10 cellular contexts compared by ENCODE assay signal in genomic region chr22:39543095-39543494, GRCh38. TPM values are rescaled to one million over a fixed set of nuclear protein-coding genes. Genes with fewer than 3 reads are reported as not detected.
DNase-seq lines count a peak whose midpoint lies in the region; TF ChIP-seq lines count a peak whose summit lies in the region.
"Had no signal": no experiment of that assay in that cellular context is flagged by ENCODE, and none has a peak within 500 bp of the region (broad histone marks: within the 10 kb centered on the region; RNA-seq: fewer than 3 reads in every experiment).

No MANE protein-coding gene starts in this region.

- no peak overlapping the region for H3K9ac ChIP-seq in OCI-LY1 (ENCODE audit: low read length)

- no peaks in the 10 kb centered on the region for H3K4me1 ChIP-seq in OCI-LY1 (ENCODE audit: insufficient read depth, low read length, severe bottlenecking)

- H3K4me3 ChIP-seq in GM06990 (replicated peaks; ENCODE audit: low read depth, low read length): no peak overlapping the region
- no peak overlapping the region for H3K4me3 ChIP-seq in OCI-LY1 (ENCODE audit: low read depth, low read length, poor library complexity, severe bottlenecking)

- H3K79me2 ChIP-seq in OCI-LY1 (ENCODE audit: insufficient read depth, low read length): no peaks in the 10 kb centered on the region

- no peaks in the 10 kb centered on the region for H3K9me2 ChIP-seq in OCI-LY1 (ENCODE audit: low read depth, low read length)

- no peaks in the 10 kb centered on the region for H3K36me3 ChIP-seq in GM06990 (ENCODE audit: control insufficient read depth, insufficient read depth, low read length)
- H3K36me3 ChIP-seq in OCI-LY1 (ENCODE audit: insufficient read depth, low read length): no peaks in the 10 kb centered on the region

- H3K9me3 ChIP-seq in OCI-LY1 (ENCODE audit: low read length): no peaks in the 10 kb centered on the region

- no peaks in the 10 kb centered on the region for H4K20me1 ChIP-seq in OCI-LY1 (ENCODE audit: insufficient read depth, low read length)

- H3K27me3 ChIP-seq in GM06990 (replicated peaks; ENCODE audit: control insufficient read depth, insufficient read depth, low read length) (no peaks in the 10 kb centered on the region), OCI-LY1 (ENCODE audit: insufficient read depth, low read length) (no peaks in the 10 kb centered on the region)

- H3K27ac ChIP-seq in OCI-LY1 (ENCODE audit: low read depth, low read length, poor library complexity, severe bottlenecking): no peak overlapping the region

- peak; percentile 46 for DNase-seq in AG08395 (ENCODE audit: low spot score)
- DNase-seq in GM06990 (ENCODE audit: extremely low read depth, insufficient read length): no peak
- DNase-seq in erythroblast (lab: John Stamatoyannopoulos, UW): peak; percentile 63 to 69
- DNase-seq in mucosa of gallbladder (ENCODE audit: low spot score): no peak
- DNase-seq in DMS153 (lab: John Stamatoyannopoulos, UW): no peak
- DNase-seq in GDM1 (lab: John Stamatoyannopoulos, UW): no peak
- no peak for DNase-seq in SIG-M5 treated with dmso at 0.1 percent for 504 hours (lab: John Stamatoyannopoulos, UW; ENCODE audit: unreplicated experiment)
- DNase-seq: midbrain, NCI-H187 had no signal

- TF ChIP-seq POLR2A in erythroblast (IDR thresholded peaks at IDR 0.05; ENCODE audit: low read length): no peak

- TF ChIP-seq CTCF in GM06990 (IDR thresholded peaks at IDR 0.05; ENCODE audit: insufficient read depth, low read length, poor library complexity, severe bottlenecking) (peak; percentile 63), OCI-LY1 (IDR thresholded peaks at IDR 0.05; ENCODE audit: low read length) (peak; percentile 70)

- H3K4me2 ChIP-seq in OCI-LY1 (ENCODE audit: low read length): no peak overlapping the region

- no peaks in the 10 kb centered on the region for H3F3A ChIP-seq in OCI-LY1 (ENCODE audit: insufficient read depth, low read length)

- H2AFZ ChIP-seq in OCI-LY1 (ENCODE audit: low read length): no peak overlapping the region

RNA-seq across cellular contexts. Expression of gene RPS19BP1, which starts 10.5 kb away (rescaled TPM):
- 76.9 TPM for total RNA-seq in mucosa of gallbladder

RNA-seq across cellular contexts. Expression of gene ATF4, which starts 22.7 kb away (rescaled TPM):
- 248 TPM for total RNA-seq in mucosa of gallbladder

RNA-seq across cellular contexts. Expression of gene CACNA1I, which starts 27.5 kb away (rescaled TPM):
- total RNA-seq in mucosa of gallbladder: 0.43 TPM

RNA-seq across cellular contexts. Expression of gene MIEF1, which starts 41.0 kb away (rescaled TPM):
- 24.1 TPM for total RNA-seq in mucosa of gallbladder

Comparison
In these comparisons a context has a peak if more than half of its experiments do, and no peak if none do; other contexts are left out.
1. DNase-seq: peak in AG08395 (single experiment) and erythroblast (2 of 2); none in GM06990 (single experiment), mucosa of gallbladder (single experiment), DMS153 (single experiment), GDM1 (single experiment) and SIG-M5 treated with dmso at 0.1 percent for 504 hours (single experiment).